Comparison of ENCODE assay signal across 24 cellular contexts in the genomic region with DNA sequence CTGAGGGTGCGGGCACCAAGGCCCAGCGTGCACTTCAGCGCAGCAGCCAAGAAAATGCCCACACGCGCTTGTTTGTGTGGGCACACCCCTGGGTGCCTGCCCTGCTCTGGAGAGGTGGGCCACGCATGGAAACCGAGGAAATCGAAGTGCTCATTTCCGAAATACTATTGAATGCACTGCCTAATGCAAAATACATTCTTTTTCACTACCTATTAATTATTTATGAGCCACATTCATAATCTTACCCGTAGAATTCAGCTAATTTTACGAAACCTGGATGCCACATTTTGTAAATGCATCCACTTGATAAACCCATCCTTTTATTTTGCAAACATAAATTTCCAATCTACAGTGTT. TPM values are rescaled to one million over a fixed set of nuclear protein-coding genes. Genes with fewer than 3 reads are reported as not detected.
DNase-seq lines count a peak whose midpoint lies in the region; ATAC-seq, FAIRE-seq and TF ChIP-seq lines count a peak whose summit lies in the region.
"Had no signal": no experiment of that assay in that cellular context is flagged by ENCODE, and none has a peak within 500 bp of the region (broad histone marks: within the 10 kb centered on the region; RNA-seq: fewer than 3 reads in every experiment).

No MANE protein-coding gene starts in this region.

- H3K9me2 ChIP-seq in GM23338 (ENCODE audit: insufficient read depth) (no peaks in the 10 kb centered on the region), neural cell (ENCODE audit: insufficient read depth, low read length) (no peaks in the 10 kb centered on the region)

- no peak overlapping the region for H2BK12ac ChIP-seq in H1 (ENCODE audit: low read depth, low read length)

- peaks cover 9% of the 10 kb centered on the region for H3K23me2 ChIP-seq in H1 (ENCODE audit: low read depth, low read length)

- TF ChIP-seq EP300 in H1 (IDR thresholded peaks at IDR 0.05; ENCODE audit: borderline replicate concordance in 1 of 2, low read depth in 2 of 2, low read length in 2 of 2) (no peak), neural cell (conservative IDR thresholded peaks at IDR 0.05; ENCODE audit: poor library complexity, severe bottlenecking) (no peak)

- no peaks in the 10 kb centered on the region for H4K20me1 ChIP-seq in GM23338 (replicated peaks; ENCODE audit: insufficient read depth)
- no peaks in the 10 kb centered on the region for H4K20me1 ChIP-seq in H1 (replicated peaks in 1 of 2; ENCODE audit: control insufficient read depth in 1 of 2, insufficient read depth in 2 of 2, low read length in 2 of 2)
- H4K20me1 ChIP-seq in neural cell (ENCODE audit: insufficient read depth) = no peaks in the 10 kb centered on the region

- H3K36me3 ChIP-seq in GM23338 (ENCODE audit: insufficient read depth) (no peaks in the 10 kb centered on the region; the same call in 1 of the 2 replicates), NT2/D1 (ENCODE audit: insufficient read depth, insufficient read length, low read length) (no peaks in the 10 kb centered on the region), H1 (ENCODE audit: control insufficient read depth in 2 of 4, insufficient read depth in 4 of 4, low read length in 3 of 4) (no peaks in the 10 kb centered on the region), neural cell (ENCODE audit: insufficient read depth, low read length) (no peaks in the 10 kb centered on the region), vagina (no peaks in the 10 kb centered on the region)
- H3K36me3 ChIP-seq: heart left ventricle, stomach, transverse colon had no signal

- peaks cover 4% of the 10 kb centered on the region; the same call in 2 of the 3 replicates for H3K36me3 Mint-ChIP-seq in GM23338 (ENCODE audit: low read depth)
- no peaks in the 10 kb centered on the region for H3K36me3 Mint-ChIP-seq in activated CD8-positive, alpha-beta T cell treated with anti-CD3 and anti-CD28 coated beads for 36 hours (ENCODE audit: low read depth)

- H3K27me3 ChIP-seq in GM23338 (ENCODE audit: insufficient read depth) (peaks cover 31% of the 10 kb centered on the region), NT2/D1 (ENCODE audit: insufficient read depth, insufficient read length) (peaks cover 49% of the 10 kb centered on the region), H1 (replicated peaks in 1 of 4; ENCODE audit: control insufficient read depth in 3 of 4, extremely low read depth in 1 of 4, insufficient read depth in 3 of 4, low read length in 3 of 4) (peaks cover 3 to 35% (median 28%) of the 10 kb centered on the region in 4 experiments), neural cell (ENCODE audit: insufficient read depth, low read depth, low read length) (peaks cover 5% of the 10 kb centered on the region), vagina (peaks cover 3% of the 10 kb centered on the region)

- H3K27me3 Mint-ChIP-seq in GM23338 (ENCODE audit: insufficient read depth, low read depth, poor library complexity) = peaks cover 17% of the 10 kb centered on the region
- peaks cover 38% of the 10 kb centered on the region for H3K27me3 Mint-ChIP-seq in activated CD8-positive, alpha-beta T cell treated with anti-CD3 and anti-CD28 coated beads for 36 hours

- DNase-seq in GM23338 (ENCODE audit: low spot score) (no peak), NT2/D1 (ENCODE audit: low read depth, low spot score) (no peak), H1 (ENCODE audit: low read depth in 1 of 2, low spot score in 2 of 2) (no peak), NCI-H2196 (lab: John Stamatoyannopoulos, UW; ENCODE audit: unreplicated experiment) (no peak), vagina (ENCODE audit: extremely low spot score in 2 of 2) (no peak), urothelium cell line (ENCODE audit: low spot score) (no peak)
- no peak for DNase-seq in activated CD8-positive, alpha-beta T cell treated with anti-CD3 and anti-CD28 coated beads for 36 hours
- DNase-seq: activated CD4-positive, alpha-beta T cell treated with anti-CD3 and anti-CD28 coated beads for 1 hour; activated CD8-positive, alpha-beta memory T cell treated with anti-CD3 and anti-CD28 coated beads for 24 hours; activated naive CD4-positive, alpha-beta T cell; activated T-cell treated with anti-CD3 and anti-CD28 coated beads, Interleukin-2, amount 50 U/mL, for 4 hours; SIG-M5; stimulated activated CD4-positive, alpha-beta T cell treated with anti-CD3 and anti-CD28 coated beads, Interleukin-4, amount 100 ng/mL, for 4 hours; transverse colon had no signal

- H3K4me3 ChIP-seq in GM23338 = peak overlapping the region; percentile 52
- H3K4me3 ChIP-seq in NT2/D1 (ENCODE audit: insufficient read length, low read depth) = peak overlapping the region; percentile 57
- peak overlapping the region in 3 of 4 experiments; percentile 64 to 72 (median 67); a peak in 6 of 8 replicates for H3K4me3 ChIP-seq in H1 (ENCODE audit: extremely low read depth in 1 of 4, insufficient read depth in 2 of 4, low read depth in 3 of 4, low read length in 4 of 4)
- H3K4me3 ChIP-seq in neural cell (ENCODE audit: low read length) = peak overlapping the region; percentile 62
- no peak overlapping the region for H3K4me3 ChIP-seq in vagina
- H3K4me3 ChIP-seq: K562 had no signal

- no peak for TF ChIP-seq CTCF in GM23338 (conservative IDR thresholded peaks at IDR 0.05; ENCODE audit: low read depth in 2 of 2)
- TF ChIP-seq CTCF in H1 (IDR thresholded peaks at IDR 0.05; ENCODE audit: control extremely low read depth in 1 of 3, insufficient read depth in 1 of 3, low read depth in 1 of 3, low read length in 3 of 3) = no peak
- TF ChIP-seq CTCF in neural cell (IDR thresholded peaks at IDR 0.05; ENCODE audit: poor library complexity, severe bottlenecking) = no peak
- no peak for TF ChIP-seq CTCF in vagina (IDR thresholded peaks at IDR 0.05)
- no peak for TF ChIP-seq CTCF in activated CD8-positive, alpha-beta T cell treated with anti-CD3 and anti-CD28 coated beads for 36 hours (IDR thresholded peaks at IDR 0.05)

- peak overlapping the region; percentile 76; the same call in 1 of the 2 replicates for H4K8ac ChIP-seq in H1 (ENCODE audit: extremely low read depth, insufficient read depth, low read length)

- CTCF ChIA-PET in H1 (lab: Charles Lee; ENCODE audit: partially characterized antibody) = interaction anchor here (1.0 to 1.3 kb wide), 3 partner anchors 10 to 249 kb away, joined by 3 to 4 read pairs (median 3); no protein-coding TSS in a partner anchor
- CTCF ChIA-PET in activated CD8-positive, alpha-beta T cell treated with anti-CD3 and anti-CD28 coated beads for 36 hours (lab: Charles Lee) = no interaction called here

- H3K79me2 ChIP-seq in GM23338 (replicated peaks; ENCODE audit: insufficient read depth) = no peaks in the 10 kb centered on the region
- H3K79me2 ChIP-seq in H1 (ENCODE audit: control insufficient read depth in 1 of 2, insufficient read depth in 2 of 2, low read length in 2 of 2) = no peaks in the 10 kb centered on the region
- peaks cover 6% of the 10 kb centered on the region for H3K79me2 ChIP-seq in neural cell (replicated peaks; ENCODE audit: insufficient read depth, low read length)

- no peaks in the 10 kb centered on the region for H3F3A ChIP-seq in GM23338 (replicated peaks; ENCODE audit: low read depth)
- H3F3A ChIP-seq in neural cell (ENCODE audit: insufficient read depth, low read length, poor library complexity, severe bottlenecking) = no peaks in the 10 kb centered on the region

- H3K4me3 Mint-ChIP-seq in GM23338 = peak overlapping the region; percentile 78
- no peak overlapping the region for H3K4me3 Mint-ChIP-seq in activated CD8-positive, alpha-beta T cell treated with anti-CD3 and anti-CD28 coated beads for 36 hours
- H3K4me3 Mint-ChIP-seq: activated T-cell treated with anti-CD3 and anti-CD28 coated beads, Interleukin-2, amount 50 U/mL, for 4 hours had no signal

- no peak overlapping the region for H3K18ac ChIP-seq in H1 (ENCODE audit: extremely low read depth, low read length)

- no peak for ATAC-seq in GM23338
- ATAC-seq in activated CD8-positive, alpha-beta T cell treated with anti-CD3 and anti-CD28 coated beads for 36 hours = no peak
- ATAC-seq: activated T-cell treated with anti-CD3 and anti-CD28 coated beads, Interleukin-2, amount 50 U/mL, for 4 hours had no signal

- no peaks in the 10 kb centered on the region for H3K79me1 ChIP-seq in H1 (ENCODE audit: low read depth, low read length)

- 45% methylated on average over 11 of the region's 11 CpGs; no CpG with 5 or more reads in 1 of the 2 experiments for WGBS in H1 (ENCODE audit: extremely low coverage in 1 of 2, insufficient coverage in 1 of 2, insufficient read length in 1 of 2, insufficient replicate concordance in 2 of 2, low coverage in 1 of 2, low lambda C conversion rate in 2 of 2, missing lambda C conversion rate in 1 of 2), 2 experiments

- no peak overlapping the region for H2BK20ac ChIP-seq in H1 (ENCODE audit: low read length)

- no peak overlapping the region for H3K56ac ChIP-seq in H1 (replicated peaks; ENCODE audit: insufficient read length, low read depth, low read length)

- H3K4me1 ChIP-seq in GM23338 (ENCODE audit: insufficient read depth) (peaks cover 9% of the 10 kb centered on the region; the same call in 1 of the 2 replicates), NT2/D1 (ENCODE audit: insufficient read depth, insufficient read length) (peaks cover 3% of the 10 kb centered on the region), H1 (replicated peaks in 1 of 4; ENCODE audit: control insufficient read depth in 3 of 4, insufficient read depth in 4 of 4, low read length in 3 of 4) (peaks cover 0 to 4% (median 1%) of the 10 kb centered on the region in 4 experiments; a peak in 2 of 7 replicates), vagina (no peaks in the 10 kb centered on the region)
- H3K4me1 ChIP-seq: transverse colon had no signal

- H3K14ac ChIP-seq in H1 (ENCODE audit: insufficient read length) = no peak overlapping the region

- no peak for FAIRE-seq in H1 (lab: Jason Lieb, UNC)
- FAIRE-seq in urothelium cell line (lab: Jason Lieb, UNC) = no peak
- FAIRE-seq: K562 had no signal

- H2AFZ ChIP-seq in GM23338 (no peak overlapping the region), H1 (ENCODE audit: low read length) (no peak overlapping the region), neural cell (ENCODE audit: low read depth, low read length) (no peak overlapping the region)

- H2BK15ac ChIP-seq in H1 (ENCODE audit: low read length) = no peak overlapping the region

- peak overlapping the region; percentile 75 for H3K9ac ChIP-seq in NT2/D1 (ENCODE audit: insufficient read length, low read depth)
- no peak overlapping the region for H3K9ac ChIP-seq in H1 (replicated peaks in 1 of 4; ENCODE audit: extremely low read depth in 1 of 4, low read depth in 3 of 4, low read length in 3 of 4)
- H3K9ac ChIP-seq in neural cell (ENCODE audit: low read length) = peak overlapping the region; percentile 56

- H3K27ac Mint-ChIP-seq in GM23338 = no peak overlapping the region
- H3K27ac Mint-ChIP-seq in activated CD8-positive, alpha-beta T cell treated with anti-CD3 and anti-CD28 coated beads for 36 hours = no peak overlapping the region

- peaks cover 4% of the 10 kb centered on the region; the same call in 2 of the 3 replicates for H3K4me1 Mint-ChIP-seq in GM23338
- H3K4me1 Mint-ChIP-seq in activated CD8-positive, alpha-beta T cell treated with anti-CD3 and anti-CD28 coated beads for 36 hours (ENCODE audit: low read depth) = no peaks in the 10 kb centered on the region

- no peak overlapping the region for H2BK5ac ChIP-seq in H1 (ENCODE audit: low read depth, low read length)

- no peak overlapping the region for H2BK120ac ChIP-seq in H1 (replicated peaks; ENCODE audit: low read depth, low read length)

- intact Hi-C loops in vagina (cut with DNase I) = no loop called here
- intact Hi-C loops in activated CD8-positive, alpha-beta T cell treated with anti-CD3 and anti-CD28 coated beads for 36 hours (cut with micrococcal nuclease) = no loop called here

- H3K9me3 Mint-ChIP-seq in GM23338 = peaks cover 75% of the 10 kb centered on the region
- no peaks in the 10 kb centered on the region for H3K9me3 Mint-ChIP-seq in activated CD8-positive, alpha-beta T cell treated with anti-CD3 and anti-CD28 coated beads for 36 hours
- H3K9me3 Mint-ChIP-seq: activated T-cell treated with anti-CD3 and anti-CD28 coated beads, Interleukin-2, amount 50 U/mL, for 4 hours had no signal

- H3K27ac ChIP-seq in GM23338 (ENCODE audit: low read depth) (no peak overlapping the region), H1 (ENCODE audit: low read depth, low read length) (no peak overlapping the region), neural cell (ENCODE audit: low read length) (peak overlapping the region; percentile 48), vagina (no peak overlapping the region)
- H3K27ac ChIP-seq: heart left ventricle, stomach, transverse colon had no signal

- no peak overlapping the region for H3K23ac ChIP-seq in H1 (ENCODE audit: insufficient read length)

- peak overlapping the region; percentile 75; the same call in 1 of the 2 replicates for H3K4me2 ChIP-seq in GM23338
- peak overlapping the region; percentile 64 to 99 for H3K4me2 ChIP-seq in H1 (ENCODE audit: insufficient read depth in 1 of 2, low read depth in 2 of 2, low read length in 2 of 2)
- no peak overlapping the region for H3K4me2 ChIP-seq in neural cell (ENCODE audit: low read length)

- POLR2A ChIA-PET in H1 (lab: Charles Lee; ENCODE audit: partially characterized antibody) = no interaction called here
- POLR2A ChIA-PET in activated CD8-positive, alpha-beta T cell treated with anti-CD3 and anti-CD28 coated beads for 36 hours (lab: Charles Lee) = no interaction called here

- no peak overlapping the region for H2AK5ac ChIP-seq in H1 (ENCODE audit: low read depth, low read length)

- no peak for TF ChIP-seq RAD21 in H1 (IDR thresholded peaks at IDR 0.05 in 1 of 2, conservative IDR thresholded peaks at IDR 0.05 in 1 of 2; ENCODE audit: low read depth in 2 of 2, low read length in 2 of 2)
- TF ChIP-seq RAD21 in neural cell (conservative IDR thresholded peaks at IDR 0.05) = no peak

- no peak overlapping the region for H3K4ac ChIP-seq in H1 (replicated peaks; ENCODE audit: insufficient read length, low read depth, low read length)

- H3K9me3 ChIP-seq in NT2/D1 (ENCODE audit: insufficient read depth, low read length) (no peaks in the 10 kb centered on the region), H1 (ENCODE audit: insufficient read depth in 2 of 2, low read depth in 1 of 2, low read length in 1 of 2) (no peaks in the 10 kb centered on the region), neural cell (ENCODE audit: low read length) (no peaks in the 10 kb centered on the region), vagina (no peaks in the 10 kb centered on the region)
- H3K9me3 ChIP-seq: heart left ventricle, stomach, transverse colon had no signal

- H4K5ac ChIP-seq in H1 (ENCODE audit: insufficient read length, low read depth, low read length) = no peak overlapping the region

- no peak for TF ChIP-seq POLR2A in H1 (IDR thresholded peaks at IDR 0.05; ENCODE audit: control extremely low read depth in 1 of 2, low read depth in 2 of 2, low read length in 2 of 2)
- no peak for TF ChIP-seq POLR2A in vagina (IDR thresholded peaks at IDR 0.05)

- no peak overlapping the region for H4K91ac ChIP-seq in H1 (replicated peaks; ENCODE audit: insufficient read length, low read length)

RNA-seq across cellular contexts. Expression of a gene that starts 4.8 kb away (rescaled TPM):
- total RNA-seq in GM23338 (2014; rRNA removed; shearing (Covaris generic)) = 0.07 TPM in 1 of 2 replicates, not detected in the other
- polyA plus RNA-seq in GM23338 (2016; fragmentation: Nextera tagmentation; extraction: Ambion mirVana) (not detected in 2 replicates), H1 (2011; rRNA removed) (0.02 and 0.08 TPM in 2 replicates), neural cell (5.3 and 8.1 TPM in 2 replicates)
- 0.15 and 0.17 TPM in 2 replicates for total RNA-seq in H1 (2021; fragmentation: NEBNext Ultra II Directional; extraction: Animal tissue kit (Norgen Biotek cat#: 25700))
- 0.04 TPM for polyA plus RNA-seq in H1 (2011; cell fraction: cytosol; rRNA removed)
- polyA plus RNA-seq in H1 (2011; cell fraction: nucleus; rRNA removed) = 0.09 TPM
- polyA plus RNA-seq in H1 (2012, experiment 1 of 2) = 0.04 to 0.08 TPM (median 0.05 TPM) in 3 of 4 replicates, not detected in the other
- polyA plus RNA-seq in H1 (2012, experiment 2 of 2) = not detected
- polyA plus RNA-seq in H1 (2013, experiment 1 of 2) = 0.10 TPM
- 0.11 TPM for polyA plus RNA-seq in H1 (2013, experiment 2 of 2)
- 0.15 and 0.22 TPM in 2 replicates for polyA minus RNA-seq in H1 (2011; rRNA and poly(A)+ RNA removed)
- polyA minus RNA-seq in H1 (2011; cell fraction: cytosol; rRNA and poly(A)+ RNA removed) = not detected
- polyA minus RNA-seq in H1 (2011; cell fraction: nucleus; rRNA and poly(A)+ RNA removed) = 0.50 TPM
- polyA minus RNA-seq in neural cell = 29.5 and 33.2 TPM in 2 replicates
- not detected for total RNA-seq in vagina
- not detected for total RNA-seq in activated CD8-positive, alpha-beta T cell treated with anti-CD3 and anti-CD28 coated beads for 36 hours
- total RNA-seq: activated T-cell treated with anti-CD3 and anti-CD28 coated beads, Interleukin-2, amount 50 U/mL, for 4 hours; cardiac septum; dermis microvascular lymphatic vessel endothelial cell; heart left ventricle; K562; lower leg skin; osteoblast; PC-3 had no signal
- polyA plus RNA-seq: AG04450, K562, stomach had no signal

Comparison
In these comparisons a context has a peak if more than half of its experiments do, and no peak if none do; other contexts are left out.
1. H3K4me3 ChIP-seq: peak in GM23338 (single experiment), NT2/D1 (single experiment), H1 (3 of 4) and neural cell (single experiment); none in vagina (0 of 2).
2. H3K9ac ChIP-seq: peak in NT2/D1 (single experiment) and neural cell (single experiment); none in H1 (0 of 4).